ENCODE assay signal across 10 cellular contexts in the genomic region with DNA sequence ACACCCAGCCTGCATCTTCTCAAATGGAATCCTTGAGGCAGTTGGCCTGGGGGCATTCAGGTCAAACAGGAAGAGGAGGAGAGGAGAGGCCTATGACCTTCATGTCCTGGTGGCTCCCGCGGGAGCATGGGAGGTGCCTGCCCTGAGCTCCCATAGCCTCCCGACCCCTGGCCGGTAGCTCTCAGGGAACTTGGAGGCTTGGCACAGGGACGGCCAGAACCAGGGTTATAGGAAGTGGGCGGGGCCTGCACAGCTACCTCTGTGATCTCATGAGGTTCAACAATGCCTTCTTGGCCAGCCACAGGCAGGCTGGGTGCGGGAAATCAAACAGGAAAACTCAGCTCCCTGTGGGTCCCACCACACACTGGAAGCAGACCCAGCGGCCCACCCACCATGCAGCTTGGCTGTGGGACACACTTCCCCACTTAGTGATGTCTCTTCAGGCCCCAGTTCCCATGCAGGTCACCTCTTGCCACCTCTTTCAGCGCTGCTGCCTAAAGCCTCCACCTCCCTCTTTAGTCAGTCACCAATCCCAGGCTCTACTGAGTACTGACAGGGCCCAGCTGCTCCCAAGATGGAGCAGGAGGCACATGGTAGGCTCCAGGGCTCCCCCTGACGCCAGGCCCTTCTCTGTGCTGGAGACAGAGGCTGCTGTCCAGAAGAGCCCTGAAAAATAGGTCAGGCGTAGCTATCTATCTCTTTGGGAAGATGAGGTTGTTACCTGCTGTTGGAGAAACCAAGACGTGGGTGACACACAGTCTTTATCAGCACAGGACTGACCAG. TPM values are rescaled to one million over a fixed set of nuclear protein-coding genes. Genes with fewer than 3 reads are reported as not detected.
DNase-seq lines count a peak whose midpoint lies in the region; ATAC-seq, FAIRE-seq and TF ChIP-seq lines count a peak whose summit lies in the region.
"Had no signal": no experiment of that assay in that cellular context is flagged by ENCODE, and none has a peak within 500 bp of the region (broad histone marks: within the 10 kb centered on the region; RNA-seq: fewer than 3 reads in every experiment).

SLFNL1 (minus strand) TSS at position 200 of the 783 bp plus-strand sequence. CDS start 1,065 bp downstream, outside the sequence.

- H3K27me3 ChIP-seq in AG04450 (ENCODE audit: control insufficient read depth, insufficient read depth, low read length), result no peaks in the 10 kb centered on the region

- H3K4me1 Mint-ChIP-seq in activated B cell treated with CpG ODN at 0.5 μM for 24 hours (peaks cover 35% of the 10 kb centered on the region), osteocyte (ENCODE audit: unreplicated experiment) (peaks cover 14% of the 10 kb centered on the region)

- peak within 1 kb of the TSS; percentile 21 for H3K27ac ChIP-seq in AG04450 (ENCODE audit: low read depth, low read length)
- H3K27ac ChIP-seq: PC-9 had no signal

- H3K9me3 Mint-ChIP-seq in activated B cell treated with CpG ODN at 0.5 μM for 24 hours, result no peaks in the 10 kb centered on the region
- no peaks in the 10 kb centered on the region for H3K9me3 Mint-ChIP-seq in osteocyte (ENCODE audit: unreplicated experiment)

- no peak for TF ChIP-seq POLR2A in GM12891 (IDR thresholded peaks at IDR 0.05; ENCODE audit: low read depth, low read length)

- H3K27ac Mint-ChIP-seq in activated B cell treated with CpG ODN at 0.5 μM for 24 hours, result peak within 1 kb of the TSS; percentile 35
- H3K27ac Mint-ChIP-seq in osteocyte (ENCODE audit: unreplicated experiment), result no peak within 1 kb of the TSS

- H3K4me3 ChIP-seq in AG04450 (ENCODE audit: low read depth, low read length), result no peak within 1 kb of the TSS
- H3K4me3 ChIP-seq: PC-9 had no signal

- intact Hi-C loops in activated B cell treated with CpG ODN at 0.5 μM for 24 hours (cut with micrococcal nuclease), result no loop called here

- DNase-seq in AG04450 (ENCODE audit: low read depth, low spot score) (peak; percentile 30), GM12891 (ENCODE audit: insufficient read length, low spot score) (no peak), activated B cell treated with CpG ODN at 0.5 μM for 24 hours (no peak), iPS-NIHi11 (ENCODE audit: low spot score) (peak; percentile 65), glomerular visceral epithelial cell (ENCODE audit: extremely low spot score) (no peak), D721Med (ENCODE audit: insufficient read length, low spot score) (no peak), osteocyte (ENCODE audit: extremely low spot score, unreplicated experiment) (no peak), GM10266 (ENCODE audit: extremely low spot score) (no peak)
- DNase-seq: PC-9 had no signal

- H3K4me3 Mint-ChIP-seq in activated B cell treated with CpG ODN at 0.5 μM for 24 hours (no peak within 1 kb of the TSS), osteocyte (ENCODE audit: unreplicated experiment) (no peak within 1 kb of the TSS)

- H3K9me3 ChIP-seq in AG04450 (ENCODE audit: control insufficient read depth, insufficient read depth, low read length), result no peaks in the 10 kb centered on the region

- TF ChIP-seq CTCF in AG04450 (IDR thresholded peaks at IDR 0.05; ENCODE audit: low read depth, low read length), result peak; percentile 47
- TF ChIP-seq CTCF in activated B cell treated with CpG ODN at 0.5 μM for 24 hours (IDR thresholded peaks at IDR 0.05), result no peak
- no peak for TF ChIP-seq CTCF in D721Med (IDR thresholded peaks at IDR 0.05; ENCODE audit: insufficient read depth, missing control alignments)
- no peak for TF ChIP-seq CTCF in osteocyte (IDR thresholded peaks at IDR 0.05)
- TF ChIP-seq CTCF in GM10266 (IDR thresholded peaks at IDR 0.05; ENCODE audit: control insufficient read depth, insufficient read depth, low read depth, missing control alignments), result no peak

- CTCF ChIA-PET in AG04450 (lab: Charles Lee), result interaction anchor here (0.8 to 1.3 kb wide), 5 partner anchors 41 to 247 kb away, joined by 3 to 7 read pairs (median 4); no protein-coding TSS in a partner anchor
- CTCF ChIA-PET in activated B cell treated with CpG ODN at 0.5 μM for 24 hours (lab: Charles Lee), result no interaction called here

- POLR2A ChIA-PET in AG04450 (lab: Yijun Ruan, JAX) (interaction anchor here (0.6 kb wide), 1 partner anchor 180 kb away, joined by 6 read pairs; no protein-coding TSS in a partner anchor), activated B cell treated with CpG ODN at 0.5 μM for 24 hours (lab: Charles Lee) (no interaction called here)

- peak; percentile 9 for FAIRE-seq in GM12891 (lab: Jason Lieb, UNC)
- FAIRE-seq in D721Med (lab: Jason Lieb, UNC), result no peak
- FAIRE-seq: endometrium had no signal

- H3K27me3 Mint-ChIP-seq in activated B cell treated with CpG ODN at 0.5 μM for 24 hours, result no peaks in the 10 kb centered on the region
- H3K27me3 Mint-ChIP-seq in osteocyte (ENCODE audit: unreplicated experiment), result no peaks in the 10 kb centered on the region

- H3K36me3 Mint-ChIP-seq in activated B cell treated with CpG ODN at 0.5 μM for 24 hours (ENCODE audit: low read depth) (peaks cover 24% of the 10 kb centered on the region), osteocyte (ENCODE audit: unreplicated experiment) (peaks cover 3% of the 10 kb centered on the region)

- ATAC-seq in activated B cell treated with CpG ODN at 0.5 μM for 24 hours (ENCODE audit: low read depth), result no peak

TF ChIP-seq in GM12891, 5 proteins besides CTCF, POLR2A, EP300 and RAD21:
- TF ChIP-seq SPI1 (IDR thresholded peaks at IDR 0.05; ENCODE audit: low read depth, low read length) (no peak), POLR2AphosphoS5 (IDR thresholded peaks at IDR 0.05; ENCODE audit: low read depth, low read length) (peak; percentile 63)
TF ChIP-seq in GM12891: peak in this region for 1.

RNA-seq across cellular contexts. Expression of gene SLFNL1, which starts in this region (rescaled TPM):
- polyA plus RNA-seq in AG04450 (2011; rRNA removed), result 0.06 and 0.09 TPM in 2 replicates
- 0.22 and 0.32 TPM in 2 replicates for polyA minus RNA-seq in AG04450 (2011; rRNA and poly(A)+ RNA removed)
- 0.23 TPM for polyA plus RNA-seq in GM12891 (2012; ENCODE audit: low read depth, missing spikeins)
- 0.39 and 0.47 TPM in 2 replicates for total RNA-seq in activated B cell treated with CpG ODN at 0.5 μM for 24 hours
- 0.29 and 0.30 TPM in 2 replicates for total RNA-seq in osteocyte

Comparison
In these comparisons a context has a peak if more than half of its experiments do, and no peak if none do; other contexts are left out.
1. Peak in DNase-seq and H3K27ac ChIP-seq in AG04450; RNA of the gene not detected or under 1 TPM.